In the genomic region with DNA sequence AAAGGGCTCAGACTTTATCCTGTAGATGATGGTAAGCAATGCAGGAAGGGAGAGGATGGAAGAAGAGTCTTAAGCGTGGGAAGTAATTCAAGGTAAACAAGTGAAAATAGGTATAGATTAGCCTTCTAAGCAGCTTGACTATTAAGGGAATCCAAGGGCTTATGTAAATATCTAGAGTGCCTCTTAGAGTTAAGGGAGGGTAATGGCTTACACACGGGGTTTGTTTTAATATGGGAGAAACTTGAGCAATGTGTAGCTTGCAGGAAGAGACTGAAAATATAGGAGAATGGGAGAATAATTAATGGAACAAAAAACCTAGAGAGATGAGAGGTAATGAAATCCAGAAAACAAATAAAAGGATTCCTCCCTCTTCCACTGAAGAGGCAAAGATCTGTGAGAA, we compare ENCODE assay signal across 20 cellular contexts. TPM values are rescaled to one million over a fixed set of nuclear protein-coding genes. Genes with fewer than 3 reads are reported as not detected.
"Had no signal": no experiment of that assay in that cellular context is flagged by ENCODE, and none has a peak within 500 bp of the region (broad histone marks: within the 10 kb centered on the region; RNA-seq: fewer than 3 reads in every experiment).

No MANE protein-coding gene starts in this region.

- H2AFZ ChIP-seq: parathyroid adenoma had no signal

- FAIRE-seq: TTC549 had no signal

- H3K4me1 ChIP-seq: esophagus squamous epithelium, left ventricle myocardium inferior, parathyroid adenoma, stomach had no signal

- DNase-seq: activated CD4-positive, alpha-beta memory T cell treated with anti-CD3 and anti-CD28 coated beads for 36 hours; activated CD4-positive, alpha-beta T cell treated with anti-CD3 and anti-CD28 coated beads for 4 hours; activated naive CD8-positive, alpha-beta T cell treated with anti-CD3 and anti-CD28 coated beads for 36 hours; activated T-cell treated with anti-CD3 and anti-CD28 coated beads for 4 hours; amniotic stem cell; dermis blood vessel endothelial cell; effector memory CD8-positive, alpha-beta T cell; esophagus squamous epithelium; heart right ventricle; left ventricle myocardium inferior; mammary epithelial cell; midbrain; stimulated activated CD4-positive, alpha-beta T cell treated with anti-CD3 and anti-CD28 coated beads, Interleukin-4, amount 100 ng/mL, for 24 hours; stomach had no signal

- H3K27me3 ChIP-seq: cardiac muscle cell, esophagus squamous epithelium, heart right ventricle, stomach had no signal

- H3K4me3 ChIP-seq: cardiac muscle cell, esophagus squamous epithelium, heart right ventricle, left ventricle myocardium inferior, stomach had no signal

- H3K36me3 ChIP-seq: cardiac muscle cell, esophagus squamous epithelium, heart right ventricle, left ventricle myocardium inferior, stomach had no signal

- ATAC-seq: effector memory CD8-positive, alpha-beta T cell; heart right ventricle; sciatic nerve; stimulated activated effector memory CD8-positive, alpha-beta T cell treated with anti-CD3 and anti-CD28 coated beads, Interleukin-12 subunit alpha, Interleukin-12 subunit beta, amount 100 ng/mL, for 72 hours had no signal

- H3K79me2 ChIP-seq: parathyroid adenoma had no signal

- H3K9me3 ChIP-seq: esophagus squamous epithelium, heart right ventricle, left ventricle myocardium inferior, stomach had no signal

- H3K27ac ChIP-seq: cardiac muscle cell, esophagus squamous epithelium, heart right ventricle, left ventricle myocardium inferior, parathyroid adenoma, stomach had no signal

- H3K9ac ChIP-seq: parathyroid adenoma had no signal

RNA-seq across cellular contexts. Expression of a gene that starts 41.0 kb away (rescaled TPM):
- total RNA-seq: activated CD4-positive, alpha-beta memory T cell treated with anti-CD3 and anti-CD28 coated beads for 36 hours; activated naive CD8-positive, alpha-beta T cell treated with anti-CD3 and anti-CD28 coated beads for 36 hours; kidney epithelial cell had no signal
- polyA plus RNA-seq: mammary epithelial cell had no signal
